In the genomic region with DNA sequence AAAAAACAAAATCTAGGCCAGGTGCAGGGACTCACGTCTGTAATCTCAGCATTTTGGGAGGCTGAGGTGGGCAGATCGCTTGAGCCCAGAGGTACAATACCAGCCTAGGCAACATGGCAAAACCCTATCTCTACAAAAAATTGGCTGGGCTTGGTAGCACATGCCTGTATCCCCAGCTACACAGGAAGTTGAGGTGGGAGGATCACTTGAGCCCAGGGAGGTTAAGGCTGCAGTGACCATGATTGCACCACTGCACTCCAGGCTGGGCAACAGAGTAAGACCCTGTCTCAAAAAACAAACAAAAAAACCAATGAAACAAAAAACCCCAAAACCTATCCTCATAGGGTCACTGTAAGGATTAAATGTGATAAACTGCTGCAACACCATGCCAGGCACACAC, we compare ENCODE assay signal across 19 cellular contexts. TPM values are rescaled to one million over a fixed set of nuclear protein-coding genes. Genes with fewer than 3 reads are reported as not detected.
DNase-seq lines count a peak whose midpoint lies in the region; ATAC-seq, FAIRE-seq and TF ChIP-seq lines count a peak whose summit lies in the region.
"Had no signal": no experiment of that assay in that cellular context is flagged by ENCODE, and none has a peak within 500 bp of the region (broad histone marks: within the 10 kb centered on the region; RNA-seq: fewer than 3 reads in every experiment).

No MANE protein-coding gene starts in this region.

- 0 out of 2 replicates have a peak, but pooled peaks cover 5% of the 10 kb centered on the region for H4K20me1 ChIP-seq in K562 (replicated peaks; ENCODE audit: control insufficient read depth, insufficient read depth, low read length)

- ATAC-seq in activated naive CD4-positive, alpha-beta T cell treated with anti-CD3 and anti-CD28 coated beads, Interleukin-2, amount 50 U/mL, for 72 hours: no peak
- no peak for ATAC-seq in K562
- no peak for ATAC-seq in stimulated activated effector memory CD8-positive, alpha-beta T cell treated with anti-CD3 and anti-CD28 coated beads, Interleukin-12 subunit alpha, Interleukin-12 subunit beta, amount 100 ng/mL, for 72 hours

- H2AFZ ChIP-seq in K562 (ENCODE audit: low read depth, low read length): no peak overlapping the region

- no peak for DNase-seq in activated naive CD4-positive, alpha-beta T cell treated with anti-CD3 and anti-CD28 coated beads, Interleukin-2, amount 50 U/mL, for 72 hours (ENCODE audit: low spot score in 2 of 2)
- no peak for DNase-seq in activated naive CD4-positive, alpha-beta T cell (lab: John Stamatoyannopoulos, UW)
- DNase-seq in K562 (ENCODE audit: extremely low read depth in 1 of 4, low spot score in 3 of 4): peak in 1 of 4 experiments; percentile 46
- DNase-seq in stimulated activated effector memory CD8-positive, alpha-beta T cell treated with anti-CD3 and anti-CD28 coated beads, Interleukin-12 subunit alpha, Interleukin-12 subunit beta, amount 100 ng/mL, for 72 hours (ENCODE audit: low spot score in 2 of 2): no peak
- no peak for DNase-seq in activated gamma-delta T cell (lab: John Stamatoyannopoulos, UW)
- DNase-seq in NOMO-1 (lab: John Stamatoyannopoulos, UW; ENCODE audit: unreplicated experiment in 2 of 2): no peak
- DNase-seq: ACHN; C1 segment of cervical spinal cord; CD4-positive, alpha-beta T cell; DMS79 treated with DMSO at 0.1 percent for 48 hours; GDM1; HFFc6 had no signal

- no peak overlapping the region for H3K4me2 ChIP-seq in K562 (ENCODE audit: insufficient read depth, low read length)

- H3K4me1 ChIP-seq in HEK293 (ENCODE audit: control insufficient read depth, insufficient read depth, low read length) (no peaks in the 10 kb centered on the region), K562 (replicated peaks in 1 of 2; ENCODE audit: control insufficient read depth in 2 of 2, insufficient read depth in 2 of 2, low read length in 2 of 2) (peaks cover 35 to 36% of the 10 kb centered on the region in 2 experiments)
- H3K4me1 ChIP-seq: HAP-1 had no signal

- H3K9me3 ChIP-seq in HEK293 (ENCODE audit: control insufficient read depth, insufficient read depth, low read depth, low read length) (no peaks in the 10 kb centered on the region), K562 (replicated peaks; ENCODE audit: control insufficient read depth, insufficient read depth, low read depth, low read length) (no peaks in the 10 kb centered on the region)
- H3K9me3 ChIP-seq: HAP-1 had no signal

- no peaks in the 10 kb centered on the region for H3K27me3 ChIP-seq in K562 (ENCODE audit: control insufficient read depth in 2 of 2, insufficient read depth in 2 of 2, low read length in 2 of 2)

- intact Hi-C loops in K562 (cut with micrococcal nuclease): loop anchor here (5.0 to 10.0 kb wide), 2 partner anchors 79 to 226 kb away; partner anchors contain the start of genes CDC45 and UFD1

- no peak for TF ChIP-seq POLR2A in K562 (conservative IDR thresholded peaks at IDR 0.05)

- H3K9me3 Mint-ChIP-seq in activated naive CD4-positive, alpha-beta T cell treated with anti-CD3 and anti-CD28 coated beads, Interleukin-2, amount 50 U/mL, for 72 hours: no peaks in the 10 kb centered on the region
- H3K9me3 Mint-ChIP-seq in stimulated activated effector memory CD8-positive, alpha-beta T cell treated with anti-CD3 and anti-CD28 coated beads, Interleukin-12 subunit alpha, Interleukin-12 subunit beta, amount 100 ng/mL, for 72 hours: no peaks in the 10 kb centered on the region
- H3K9me3 Mint-ChIP-seq: CD4-positive, alpha-beta T cell; HFFc6 had no signal

- peak overlapping the region; percentile 7 to 27 for H3K27ac Mint-ChIP-seq in activated naive CD4-positive, alpha-beta T cell treated with anti-CD3 and anti-CD28 coated beads, Interleukin-2, amount 50 U/mL, for 72 hours
- H3K27ac Mint-ChIP-seq in stimulated activated effector memory CD8-positive, alpha-beta T cell treated with anti-CD3 and anti-CD28 coated beads, Interleukin-12 subunit alpha, Interleukin-12 subunit beta, amount 100 ng/mL, for 72 hours: peak overlapping the region; percentile 41
- H3K27ac Mint-ChIP-seq: B cell; CD4-positive, alpha-beta T cell; HFFc6 had no signal

- no peak overlapping the region for H3K4me3 Mint-ChIP-seq in stimulated activated effector memory CD8-positive, alpha-beta T cell treated with anti-CD3 and anti-CD28 coated beads, Interleukin-12 subunit alpha, Interleukin-12 subunit beta, amount 100 ng/mL, for 72 hours
- H3K4me3 Mint-ChIP-seq: B cell; CD4-positive, alpha-beta T cell; HFFc6 had no signal

- CTCF ChIA-PET in HEK293 (lab: Yijun Ruan, JAX) (interaction anchor here (0.6 kb wide), 1 partner anchor 29 kb away, joined by 3 read pairs; no protein-coding TSS in a partner anchor), K562 (lab: Yijun Ruan, JAX; ENCODE audit: low intra/inter-chr PET ratio) (no interaction called here)

- 0 out of 2 replicates have a peak, but pooled peaks have one; percentile 4 for TF ChIP-seq EP300 in K562 (IDR thresholded peaks at IDR 0.05; ENCODE audit: low read length)

- H3K27ac ChIP-seq in HEK293 (ENCODE audit: extremely low read depth, low read depth, low read length) (no peak overlapping the region), K562 (ENCODE audit: extremely low read depth, low read depth, low read length) (peak overlapping the region; percentile 73; the same call in 2 of the 3 replicates)
- H3K27ac ChIP-seq: HL-60 had no signal

- WGBS in K562 (ENCODE audit: insufficient coverage, low coverage, missing lambda C conversion rate): 64% methylated on average over 2 of the region's 2 CpGs

- POLR2A ChIA-PET in HEK293 (lab: Yijun Ruan, JAX): no interaction called here
- POLR2A ChIA-PET in K562 (lab: Yijun Ruan, JAX): interaction anchor here (0.8 to 15.8 kb wide), 6 partner anchors 11 to 181 kb away, joined by 3 to 245 read pairs (median 24); partner anchors contain the start of genes CDC45, HIRA and MRPL40

- no peak; a peak in 1 of 4 replicates for TF ChIP-seq RAD21 in K562 (CRISPR knock-in tag; conservative IDR thresholded peaks at IDR 0.05 in 1 of 2, IDR thresholded peaks at IDR 0.05 in 1 of 2)

- TF ChIP-seq CTCF in HEK293 (tag by site-specific recombination; IDR thresholded peaks at IDR 0.05): no peak
- no peak for TF ChIP-seq CTCF in K562 (IDR thresholded peaks at IDR 0.05 in 2 of 3, conservative IDR thresholded peaks at IDR 0.05 in 1 of 3; ENCODE audit: insufficient read depth in 2 of 3, low read depth in 1 of 3, low read length in 3 of 3)

- H3K79me2 ChIP-seq in K562 (ENCODE audit: control insufficient read depth, insufficient read depth, low read length): peaks cover 15% of the 10 kb centered on the region; the same call in 2 of the 3 replicates

- H3K36me3 Mint-ChIP-seq in activated naive CD4-positive, alpha-beta T cell treated with anti-CD3 and anti-CD28 coated beads, Interleukin-2, amount 50 U/mL, for 72 hours: peaks cover 0 to 4% of the 10 kb centered on the region in 2 donors
- H3K36me3 Mint-ChIP-seq in stimulated activated effector memory CD8-positive, alpha-beta T cell treated with anti-CD3 and anti-CD28 coated beads, Interleukin-12 subunit alpha, Interleukin-12 subunit beta, amount 100 ng/mL, for 72 hours: peaks cover 89% of the 10 kb centered on the region

- H3K9ac ChIP-seq in K562 (ENCODE audit: insufficient read depth in 1 of 2, low read depth in 2 of 2, low read length in 2 of 2): peak overlapping the region in 1 of 2 experiments; percentile 84; a peak in 1 of 4 replicates

- H3K36me3 ChIP-seq in HEK293 (ENCODE audit: control insufficient read depth in 2 of 2, insufficient read depth in 1 of 2, low read length in 2 of 2) (peaks cover 3 to 85% of the 10 kb centered on the region in 2 experiments; a peak in 2 of 3 replicates), K562 (ENCODE audit: control insufficient read depth, insufficient read depth, low read length) (peaks cover 94% of the 10 kb centered on the region)

- H3K4me3 ChIP-seq in HEK293 (ENCODE audit: low read depth, low read length) (no peak overlapping the region), K562 (no peak overlapping the region)
- H3K4me3 ChIP-seq: HAP-1 had no signal

- H3K9me1 ChIP-seq in K562 (ENCODE audit: control insufficient read depth, insufficient read depth, low read length): peaks cover 11% of the 10 kb centered on the region

- no peak for FAIRE-seq in K562 (lab: Jason Lieb, UNC)
- FAIRE-seq: GM12892, GM19239, H1 had no signal

- BruUV-seq in K562 (replicated peaks; lab: Mats Ljungman, UMichigan): no TSS peak

- in situ Hi-C loops in K562 (cut with MboI): no loop called here

- no peaks in the 10 kb centered on the region for H3K4me1 Mint-ChIP-seq in stimulated activated effector memory CD8-positive, alpha-beta T cell treated with anti-CD3 and anti-CD28 coated beads, Interleukin-12 subunit alpha, Interleukin-12 subunit beta, amount 100 ng/mL, for 72 hours
- H3K4me1 Mint-ChIP-seq: B cell had no signal

RNA-seq across cellular contexts. Expression of gene HIRA, which starts 32.9 kb away (rescaled TPM):
- total RNA-seq in activated naive CD4-positive, alpha-beta T cell treated with anti-CD3 and anti-CD28 coated beads, Interleukin-2, amount 50 U/mL, for 72 hours: 10 to 100 TPM; 18.1 to 37.0 TPM
- total RNA-seq in K562 (2011; cell fraction: chromatin; rRNA removed; ENCODE audit: low replicate concordance): 103 and 120 TPM in 2 replicates
- total RNA-seq in K562 (2011; cell fraction: nucleolus; rRNA removed): 79.7 and 81.6 TPM in 2 replicates
- total RNA-seq in K562 (2011; cell fraction: nucleoplasm; rRNA removed): 66.5 and 67.1 TPM in 2 replicates
- total RNA-seq in K562 (2014; rRNA removed) (58.3 and 70.6 TPM in 2 replicates), K562 (2014; rRNA removed; fragmentation: Illumina TruSeq; extraction: Trizol) (53.9 and 54.0 TPM in 2 replicates), K562 (2015; rRNA removed; fragmentation: Illumina TruSeq; extraction: Trizol) (57.5 and 58.4 TPM in 2 replicates), K562 (2021) (115 and 132 TPM in 2 replicates)
- polyA plus RNA-seq in K562 (2011; rRNA removed) (71.7 and 82.2 TPM in 2 replicates), K562 (2014; fragmentation: Illumina TruSeq; extraction: Trizol) (106 and 114 TPM in 2 replicates), K562 (2014; fragmentation: Nextera tagmentation; extraction: Ambion mirVana) (1 to 10 TPM in 1 of 2 experiments, under 1 TPM in 1; 0.96 to 1.2 TPM), K562 (2014; rRNA removed) (80.0 and 80.8 TPM in 2 replicates)
- polyA plus RNA-seq in K562 (2011; cell fraction: cytosol; rRNA removed): 105 and 109 TPM in 2 replicates
- 104 and 124 TPM in 2 replicates for polyA plus RNA-seq in K562 (2011; cell fraction: nucleus; rRNA removed)
- polyA plus RNA-seq in K562 (2012): 91.6 and 91.8 TPM in 2 replicates
- polyA minus RNA-seq in K562 (2011; rRNA and poly(A)+ RNA removed): 93.7 and 126 TPM in 2 replicates
- 65.3 and 93.4 TPM in 2 replicates for polyA minus RNA-seq in K562 (2011; cell fraction: cytosol; rRNA and poly(A)+ RNA removed)
- 30.3 and 61.3 TPM in 2 replicates for polyA minus RNA-seq in K562 (2011; cell fraction: nucleus; rRNA and poly(A)+ RNA removed)

RNA-seq across cellular contexts. Expression of gene MRPL40, which starts 33.7 kb away (rescaled TPM):
- 10 to 100 TPM in 1 of 2 donors, 1 to 10 TPM in 1; 8.2 to 32.2 TPM for total RNA-seq in activated naive CD4-positive, alpha-beta T cell treated with anti-CD3 and anti-CD28 coated beads, Interleukin-2, amount 50 U/mL, for 72 hours
- 13.9 and 26.1 TPM in 2 replicates for total RNA-seq in K562 (2011; cell fraction: chromatin; rRNA removed; ENCODE audit: low replicate concordance)
- total RNA-seq in K562 (2011; cell fraction: nucleolus; rRNA removed): 29.0 and 32.5 TPM in 2 replicates
- total RNA-seq in K562 (2011; cell fraction: nucleoplasm; rRNA removed): 25.1 and 32.0 TPM in 2 replicates
- 160 and 182 TPM in 2 replicates for total RNA-seq in K562 (2014; rRNA removed)
- 208 and 209 TPM in 2 replicates for total RNA-seq in K562 (2014; rRNA removed; fragmentation: Illumina TruSeq; extraction: Trizol)
- total RNA-seq in K562 (2015; rRNA removed; fragmentation: Illumina TruSeq; extraction: Trizol): 181 and 198 TPM in 2 replicates
- total RNA-seq in K562 (2021): 132 and 144 TPM in 2 replicates
- polyA plus RNA-seq in K562 (2011; rRNA removed): 175 and 219 TPM in 2 replicates
- polyA plus RNA-seq in K562 (2011; cell fraction: cytosol; rRNA removed): 88.3 and 113 TPM in 2 replicates
- polyA plus RNA-seq in K562 (2011; cell fraction: nucleus; rRNA removed): 34.6 and 66.5 TPM in 2 replicates
- 159 TPM in 2 replicates for polyA plus RNA-seq in K562 (2012)
- 197 and 237 TPM in 2 replicates for polyA plus RNA-seq in K562 (2014; fragmentation: Illumina TruSeq; extraction: Trizol)
- 100 to 1,000 TPM; 601 to 652 TPM for polyA plus RNA-seq in K562 (2014; fragmentation: Nextera tagmentation; extraction: Ambion mirVana)
- 223 TPM in 2 replicates for polyA plus RNA-seq in K562 (2014; rRNA removed)
- 52.5 and 73.2 TPM in 2 replicates for polyA minus RNA-seq in K562 (2011; rRNA and poly(A)+ RNA removed)
- 31.3 and 34.3 TPM in 2 replicates for polyA minus RNA-seq in K562 (2011; cell fraction: cytosol; rRNA and poly(A)+ RNA removed)
- polyA minus RNA-seq in K562 (2011; cell fraction: nucleus; rRNA and poly(A)+ RNA removed): 12.0 and 31.3 TPM in 2 replicates

RNA-seq across cellular contexts. Expression of gene C22orf39, which starts 48.8 kb away (rescaled TPM):
- 10 to 100 TPM; 25.7 to 26.3 TPM for total RNA-seq in activated naive CD4-positive, alpha-beta T cell treated with anti-CD3 and anti-CD28 coated beads, Interleukin-2, amount 50 U/mL, for 72 hours
- total RNA-seq in K562 (2011; cell fraction: chromatin; rRNA removed; ENCODE audit: low replicate concordance): 119 and 122 TPM in 2 replicates
- total RNA-seq in K562 (2011; cell fraction: nucleolus; rRNA removed): 71.8 and 76.0 TPM in 2 replicates
- total RNA-seq in K562 (2011; cell fraction: nucleoplasm; rRNA removed): 107 and 142 TPM in 2 replicates
- total RNA-seq in K562 (2014; rRNA removed) (94.7 and 124 TPM in 2 replicates), K562 (2014; rRNA removed; fragmentation: Illumina TruSeq; extraction: Trizol) (57.2 and 59.5 TPM in 2 replicates), K562 (2015; rRNA removed; fragmentation: Illumina TruSeq; extraction: Trizol) (61.3 and 63.2 TPM in 2 replicates), K562 (2021) (66.8 and 68.0 TPM in 2 replicates)
- polyA plus RNA-seq in K562 (2011; rRNA removed) (139 and 244 TPM in 2 replicates), K562 (2014; fragmentation: Illumina TruSeq; extraction: Trizol) (68.6 and 73.5 TPM in 2 replicates), K562 (2014; fragmentation: Nextera tagmentation; extraction: Ambion mirVana) (10 to 100 TPM; 20.4 to 25.9 TPM), K562 (2014; rRNA removed) (112 and 121 TPM in 2 replicates)
- polyA plus RNA-seq in K562 (2011; cell fraction: cytosol; rRNA removed): 164 and 257 TPM in 2 replicates
- 71.0 and 99.7 TPM in 2 replicates for polyA plus RNA-seq in K562 (2011; cell fraction: nucleus; rRNA removed)
- polyA plus RNA-seq in K562 (2012): 87.8 and 120 TPM in 2 replicates
- 116 and 185 TPM in 2 replicates for polyA minus RNA-seq in K562 (2011; rRNA and poly(A)+ RNA removed)
- 49.4 and 80.5 TPM in 2 replicates for polyA minus RNA-seq in K562 (2011; cell fraction: cytosol; rRNA and poly(A)+ RNA removed)
- 24.9 and 58.9 TPM in 2 replicates for polyA minus RNA-seq in K562 (2011; cell fraction: nucleus; rRNA and poly(A)+ RNA removed)
